In genomic region chr20:53454675-53455276, GRCh38 we compare ENCODE assay signal across 26 cellular contexts.
"Had no signal": no experiment of that assay in that cellular context is flagged by ENCODE, and none has a peak within 500 bp of the region (broad histone marks: within the 10 kb centered on the region; RNA-seq: fewer than 3 reads in every experiment).

No MANE protein-coding gene starts in this region.

- ATAC-seq: effector memory CD8-positive, alpha-beta T cell; esophagus mucosa; gastrocnemius medialis; heart right ventricle; left cardiac atrium; left lung; left ventricle myocardium superior; lower lobe of right lung had no signal

- FAIRE-seq: endometrium, islet of Langerhans, keratinocyte had no signal

- H3K9me3 ChIP-seq: colonic mucosa, gastrocnemius medialis had no signal

- H3K36me3 ChIP-seq: colonic mucosa, esophagus squamous epithelium, gastrocnemius medialis, heart right ventricle, left lung, lower lobe of right lung had no signal

- H3K27ac ChIP-seq: colonic mucosa, epithelial cell of prostate, esophagus squamous epithelium, gastrocnemius medialis, heart right ventricle, left lung, lower lobe of right lung had no signal

- H3K27ac Mint-ChIP-seq: dendritic cell treated with granulocyte-macrophage colony-stimulating factor and Interleukin-4, amounts not matched to agents 40 ng/mL and 50 ng/mL, for 4 days; effector memory CD8-positive, alpha-beta T cell; endodermal cell had no signal

- H3K4me3 Mint-ChIP-seq: dendritic cell treated with granulocyte-macrophage colony-stimulating factor and Interleukin-4, amounts not matched to agents 40 ng/mL and 50 ng/mL, for 4 days; effector memory CD8-positive, alpha-beta T cell; endodermal cell had no signal

- DNase-seq: colonic mucosa; cortex of kidney; effector CD8-positive, alpha-beta T cell; effector memory CD8-positive, alpha-beta T cell; endodermal cell; erythroblast; esophagus squamous epithelium; foreskin fibroblast; foreskin melanocyte; gastrocnemius medialis; glutamatergic neuron; head of caudate nucleus; heart right ventricle; hippocampal formation; left cardiac atrium; left lung; left ventricle myocardium superior; lower lobe of right lung; mesenchymal stem cell; midbrain had no signal

- H3K27me3 ChIP-seq: colonic mucosa, esophagus squamous epithelium, gastrocnemius medialis, heart right ventricle, left lung had no signal

- H3K4me3 ChIP-seq: colonic mucosa, esophagus squamous epithelium, gastrocnemius medialis, heart right ventricle, left lung, lower lobe of right lung had no signal

- H3K4me1 ChIP-seq: colonic mucosa, esophagus squamous epithelium, gastrocnemius medialis, heart right ventricle, left lung, lower lobe of right lung had no signal

- H3K4me1 Mint-ChIP-seq: endodermal cell had no signal

- H3K27me3 Mint-ChIP-seq: dendritic cell treated with granulocyte-macrophage colony-stimulating factor and Interleukin-4, amounts not matched to agents 40 ng/mL and 50 ng/mL, for 4 days had no signal
